Comparison of ENCODE assay signal across 20 cellular contexts in genomic region chr7:108028111-108028510, GRCh38. TPM values are rescaled to one million over a fixed set of nuclear protein-coding genes. Genes with fewer than 3 reads are reported as not detected.
DNase-seq lines count a peak whose midpoint lies in the region; ATAC-seq, FAIRE-seq and TF ChIP-seq lines count a peak whose summit lies in the region.
"Had no signal": no experiment of that assay in that cellular context is flagged by ENCODE, and none has a peak within 500 bp of the region (broad histone marks: within the 10 kb centered on the region; RNA-seq: fewer than 3 reads in every experiment).

No MANE protein-coding gene starts in this region.

- peaks cover 2% of the 10 kb centered on the region for H3K9me3 Mint-ChIP-seq in chondrocyte (ENCODE audit: low read depth)
- H3K9me3 Mint-ChIP-seq: HFFc6 had no signal

- no peak overlapping the region for H3K4me3 Mint-ChIP-seq in chondrocyte (ENCODE audit: unreplicated experiment)
- H3K4me3 Mint-ChIP-seq: HFFc6 had no signal

- DNase-seq in NCI-H146 (lab: John Stamatoyannopoulos, UW), result peak; percentile 26
- no peak for DNase-seq in NCI-H146 treated with DMSO at 0.1 percent for 48 hours (lab: John Stamatoyannopoulos, UW; ENCODE audit: unreplicated experiment)
- DNase-seq in HuH-7 (ENCODE audit: low spot score), result peak; percentile 42
- DNase-seq in chondrocyte (ENCODE audit: low spot score), result no peak
- DNase-seq in pancreas, result no peak
- no peak for DNase-seq in NCI-H2107 (lab: John Stamatoyannopoulos, UW)
- DNase-seq: C1 segment of cervical spinal cord, COR-L47, DMS79 treated with DMSO at 0.1 percent for 48 hours, GOT3, HFFc6, MM.1S, NCI-H2081 treated with DMSO at 0.1 percent for 48 hours, NCI-H226, NCI-H774, Right ventricle myocardium superior had no signal

- H3K4me1 ChIP-seq in pancreas, result no peaks in the 10 kb centered on the region

- H3K27me3 Mint-ChIP-seq in chondrocyte (ENCODE audit: low read depth), result no peaks in the 10 kb centered on the region

- FAIRE-seq in pancreas (lab: Jason Lieb, UNC), result no peak
- FAIRE-seq: G401.6, GM19239 had no signal

- no peaks in the 10 kb centered on the region for H3K36me3 Mint-ChIP-seq in chondrocyte (ENCODE audit: low read depth)

- H3K27ac Mint-ChIP-seq in chondrocyte (ENCODE audit: unreplicated experiment), result peak overlapping the region; percentile 77
- H3K27ac Mint-ChIP-seq: HFFc6 had no signal

- H3K9me3 ChIP-seq in pancreas, result no peaks in the 10 kb centered on the region

- intact Hi-C loops in pancreas (cut with DNase I), result no loop called here

- H3K4me3 ChIP-seq in pancreas, result no peak overlapping the region

- 31 to 32% methylated on average over 2 of the region's 2 CpGs for WGBS in pancreas, 2 donors

- no peaks in the 10 kb centered on the region for H3K27me3 ChIP-seq in pancreas

- no peaks in the 10 kb centered on the region for H3K36me3 ChIP-seq in pancreas

- ATAC-seq in pancreas (peak in 3 of 4 donors; percentile 44 to 70 (median 49)), GM21786 (IDR thresholded peaks at IDR 0.05; ENCODE audit: unreplicated experiment) (no peak), HG03135 (IDR thresholded peaks at IDR 0.05; ENCODE audit: unreplicated experiment) (no peak)

- H3K4me1 Mint-ChIP-seq in chondrocyte (ENCODE audit: low read depth), result peaks cover 56% of the 10 kb centered on the region

- TF ChIP-seq CTCF in chondrocyte (IDR thresholded peaks at IDR 0.05), result no peak
- TF ChIP-seq CTCF in pancreas (IDR thresholded peaks at IDR 0.05), result no peak

- no peak overlapping the region for H3K27ac ChIP-seq in pancreas

RNA-seq across cellular contexts. Expression of gene LAMB1, which starts 25.1 kb away (rescaled TPM):
- total RNA-seq in chondrocyte, result 405 to 481 TPM (median 466 TPM) in 3 replicates
- 100 to 1,000 TPM in 3 of 6 donors, 10 to 100 TPM in 3; 25.5 to 169 (median 101) TPM for total RNA-seq in pancreas
- polyA plus RNA-seq in pancreas, result 100 to 1,000 TPM; 137 to 167 TPM

Comparison
In these comparisons a context has a peak if more than half of its experiments do, and no peak if none do; other contexts are left out.
1. DNase-seq: peak in NCI-H146 (single experiment) and HuH-7 (single experiment); none in NCI-H146 treated with DMSO at 0.1 percent for 48 hours (single experiment), chondrocyte (single experiment), pancreas (0 of 6) and NCI-H2107 (single experiment).
2. ATAC-seq: peak in pancreas (3 of 4); none in GM21786 (single experiment) and HG03135 (single experiment).